Comparison of ENCODE assay signal across 1 cellular context in the genomic region with DNA sequence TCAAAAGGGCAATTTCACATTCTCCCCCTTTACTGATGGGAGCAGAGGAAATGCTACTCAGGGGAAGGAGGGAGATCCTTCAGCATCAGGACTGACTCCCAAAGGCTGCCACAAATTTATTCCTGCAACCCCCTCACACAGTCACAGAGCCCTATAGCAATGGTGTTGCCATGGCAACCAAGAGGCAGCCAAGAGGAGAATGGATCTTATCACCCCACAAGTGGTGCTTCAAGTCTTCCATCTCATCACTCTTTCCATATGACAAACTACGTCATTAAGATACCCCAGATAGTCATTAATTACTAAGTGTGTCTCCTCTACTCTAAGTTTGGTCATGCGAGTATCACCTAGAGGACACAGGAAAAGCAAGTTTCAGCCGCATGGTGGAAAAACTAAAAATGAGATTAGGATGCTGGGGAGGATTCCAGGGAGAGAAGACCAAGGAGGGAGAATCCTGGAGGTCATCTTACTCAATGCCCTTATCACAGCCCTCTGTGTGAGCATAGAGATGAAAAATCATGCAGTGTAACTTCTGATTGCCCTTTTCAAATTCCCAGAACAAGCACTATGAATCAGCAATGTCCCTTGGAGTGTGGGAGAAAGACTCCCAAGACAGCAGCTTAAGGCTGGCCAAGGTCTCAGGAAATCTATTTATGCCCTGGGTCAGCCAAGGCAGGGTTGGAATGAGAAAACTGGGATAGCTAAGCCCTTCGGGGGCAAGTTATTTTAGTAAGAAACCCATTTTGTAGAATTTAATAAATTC.
TF ChIP-seq lines count a peak whose summit lies in the region.

No MANE protein-coding gene starts in this region.

TF ChIP-seq in liver, 16 proteins besides CTCF, POLR2A, EP300 and RAD21 (continued from another document):
- TF ChIP-seq, protein P1, sequence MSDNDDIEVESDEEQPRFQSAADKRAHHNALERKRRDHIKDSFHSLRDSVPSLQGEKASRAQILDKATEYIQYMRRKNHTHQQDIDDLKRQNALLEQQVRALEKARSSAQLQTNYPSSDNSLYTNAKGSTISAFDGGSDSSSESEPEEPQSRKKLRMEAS (IDR thresholded peaks at IDR 0.05), result no peak
- TF ChIP-seq YY1 (IDR thresholded peaks at IDR 0.05) (no peak), TAF1 (conservative IDR thresholded peaks at IDR 0.05) (no peak), RXRA (IDR thresholded peaks at IDR 0.05) (peak in 1 of 2 donors; percentile 15), FOXA1 (IDR thresholded peaks at IDR 0.05) (no peak), GABPA (IDR thresholded peaks at IDR 0.05 in 1 of 2, conservative IDR thresholded peaks at IDR 0.05 in 1 of 2) (no peak), SP1 (IDR thresholded peaks at IDR 0.05) (peak; percentile 23), NR2F2 (IDR thresholded peaks at IDR 0.05) (peak; percentile 91)
